Comparison of ENCODE assay signal across 8 cellular contexts in the genomic region with DNA sequence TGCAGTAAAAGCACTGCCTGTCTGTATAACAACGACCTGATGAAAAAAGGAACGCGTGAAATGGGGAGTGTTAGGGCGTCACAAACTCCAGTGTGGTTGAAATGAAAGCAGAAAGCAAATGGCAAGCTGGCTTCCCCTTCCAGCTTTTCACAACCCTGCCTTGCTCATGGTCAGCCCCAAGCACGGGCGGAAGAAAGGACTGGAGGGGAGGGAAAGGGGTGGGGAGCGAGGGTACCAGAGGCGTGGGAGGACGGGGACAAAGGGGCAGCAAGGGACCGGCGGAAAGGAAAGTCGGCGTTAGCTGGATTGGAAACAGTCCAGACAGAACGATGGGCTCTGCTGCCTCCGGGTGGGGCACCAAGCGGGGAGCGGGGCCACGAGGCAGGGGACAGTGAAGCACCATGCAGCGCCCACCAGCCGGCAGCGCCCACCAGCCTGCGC. TPM values are rescaled to one million over a fixed set of nuclear protein-coding genes. Genes with fewer than 3 reads are reported as not detected.
DNase-seq lines count a peak whose midpoint lies in the region; ATAC-seq and TF ChIP-seq lines count a peak whose summit lies in the region.

No MANE protein-coding gene starts in this region.

- no peaks in the 10 kb centered on the region for H3K27me3 Mint-ChIP-seq in CD4-positive, alpha-beta memory T cell

- peaks cover 0 to 14% of the 10 kb centered on the region in 2 donors for H3K36me3 Mint-ChIP-seq in CD4-positive, alpha-beta memory T cell

- peak; percentile 25 for ATAC-seq in GM19043 (IDR thresholded peaks at IDR 0.05; ENCODE audit: low read depth, unreplicated experiment)
- ATAC-seq in HG03342 (IDR thresholded peaks at IDR 0.05; ENCODE audit: unreplicated experiment), result peak; percentile 33

- H3K9me3 Mint-ChIP-seq in CD4-positive, alpha-beta memory T cell, result no peaks in the 10 kb centered on the region

- no peak for TF ChIP-seq CTCF in tibial nerve (IDR thresholded peaks at IDR 0.05)

- peak overlapping the region; percentile 74 for H3K27ac ChIP-seq in CD4-positive, alpha-beta memory T cell (ENCODE audit: low read depth, low read length)
- peak overlapping the region; percentile 32 to 83 (median 74) for H3K27ac ChIP-seq in tibial nerve

- H3K4me3 Mint-ChIP-seq in CD4-positive, alpha-beta memory T cell, result peak overlapping the region; percentile 87 to 95 (median 90)

- POLR2A ChIA-PET in CD4-positive, alpha-beta memory T cell (lab: Charles Lee; ENCODE audit: partially characterized antibody), result interaction anchor here (3.5 kb wide), 1 partner anchor 10 kb away, joined by 32 read pairs; a partner anchor contains a TSS

- 1 to 12% methylated on average over 22 of the region's 22 CpGs for WGBS in tibial nerve, 2 donors

- peak overlapping the region; percentile 81 to 97 (median 89) for H3K27ac Mint-ChIP-seq in CD4-positive, alpha-beta memory T cell

- intact Hi-C loops in CD4-positive, alpha-beta memory T cell (cut with micrococcal nuclease), result no loop called here

- no peak for TF ChIP-seq POLR2A in tibial nerve (IDR thresholded peaks at IDR 0.05)

- peak; percentile 12 to 46 (median 21) for DNase-seq in CD4-positive, alpha-beta memory T cell
- DNase-seq in RPMI8226 (peak; percentile 64), dermis blood vessel endothelial cell (peak; percentile 54), medulla oblongata (ENCODE audit: extremely low spot score) (peak; percentile 32), tibial nerve (ENCODE audit: low spot score in 2 of 2) (no peak), NCI-H1048 (lab: John Stamatoyannopoulos, UW) (no peak)

- CTCF ChIA-PET in CD4-positive, alpha-beta memory T cell (lab: Charles Lee; ENCODE audit: partially characterized antibody), result interaction anchor here (0.6 to 1.4 kb wide), 2 partner anchors 12 to 1015 kb away, joined by 3 to 4 read pairs; no protein-coding TSS in a partner anchor

- no peak for TF ChIP-seq EP300 in tibial nerve (IDR thresholded peaks at IDR 0.05)

- no peaks in the 10 kb centered on the region for H3K27me3 ChIP-seq in CD4-positive, alpha-beta memory T cell (ENCODE audit: insufficient read depth, low read length)
- no peaks in the 10 kb centered on the region for H3K27me3 ChIP-seq in tibial nerve

- H3K4me1 ChIP-seq in CD4-positive, alpha-beta memory T cell (ENCODE audit: insufficient read depth, low read length), result peaks cover 25% of the 10 kb centered on the region
- peaks cover 0 to 32% (median 3%) of the 10 kb centered on the region in 4 donors for H3K4me1 ChIP-seq in tibial nerve

- H3K4me1 Mint-ChIP-seq in CD4-positive, alpha-beta memory T cell, result peaks cover 30 to 52% (median 39%) of the 10 kb centered on the region in 4 donors

- peaks cover 3% of the 10 kb centered on the region for H3K36me3 ChIP-seq in CD4-positive, alpha-beta memory T cell (ENCODE audit: insufficient read depth, low read length)
- no peaks in the 10 kb centered on the region for H3K36me3 ChIP-seq in tibial nerve

- H3K4me3 ChIP-seq in CD4-positive, alpha-beta memory T cell (ENCODE audit: low read length in 2 of 2), result peak overlapping the region; percentile 33 to 65
- peak overlapping the region; percentile 28 to 65 (median 46) for H3K4me3 ChIP-seq in tibial nerve

- no peaks in the 10 kb centered on the region for H3K9me3 ChIP-seq in CD4-positive, alpha-beta memory T cell (ENCODE audit: control insufficient read depth in 1 of 2, low read length in 2 of 2)
- no peaks in the 10 kb centered on the region for H3K9me3 ChIP-seq in tibial nerve

RNA-seq across cellular contexts. Expression of a gene that starts 9.6 kb away (rescaled TPM):
- total RNA-seq in CD4-positive, alpha-beta memory T cell, result 10 to 100 TPM; 76.0 to 79.7 TPM
- polyA plus RNA-seq in CD4-positive, alpha-beta memory T cell, result 100 to 1,000 TPM in 1 of 2 donors, 10 to 100 TPM in 1; 81.9 to 105 TPM
- total RNA-seq in dermis blood vessel endothelial cell, result 106 and 115 TPM in 2 replicates
- 10 to 100 TPM; 34.7 to 55.8 (median 51.6) TPM for total RNA-seq in tibial nerve

Comparison
In these comparisons a context has a peak if more than half of its experiments do, and no peak if none do; other contexts are left out.
1. DNase-seq: peak in CD4-positive, alpha-beta memory T cell (5 of 5), RPMI8226 (single experiment), dermis blood vessel endothelial cell (single experiment) and medulla oblongata (single experiment); none in tibial nerve (0 of 2) and NCI-H1048 (single experiment).